In the genomic region with DNA sequence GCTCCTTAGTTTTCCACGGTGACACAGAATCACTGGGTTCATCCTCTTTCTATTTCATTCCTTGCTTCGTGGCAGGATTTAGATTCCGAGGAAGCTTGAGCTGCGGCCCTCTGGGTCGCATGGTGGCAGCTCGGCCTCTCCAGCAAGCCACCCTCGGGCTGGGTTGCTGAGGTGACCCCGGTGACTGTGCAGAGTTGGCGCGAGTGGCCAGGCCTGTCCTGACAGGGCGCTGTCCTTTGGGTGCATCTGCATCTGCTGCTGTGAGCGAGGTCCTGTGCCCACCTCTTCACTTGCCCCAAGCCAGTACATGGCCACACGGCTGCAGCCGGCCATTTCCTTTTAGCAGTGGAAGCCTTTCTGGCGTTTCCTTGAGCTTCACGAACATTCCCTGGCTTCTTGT, we compare ENCODE assay signal across 32 cellular contexts. TPM values are rescaled to one million over a fixed set of nuclear protein-coding genes. Genes with fewer than 3 reads are reported as not detected.
"Had no signal": no experiment of that assay in that cellular context is flagged by ENCODE, and none has a peak within 500 bp of the region (broad histone marks: within the 10 kb centered on the region; RNA-seq: fewer than 3 reads in every experiment).

No MANE protein-coding gene starts in this region.

- H3K4me3 ChIP-seq: adrenal gland, ascending aorta, body of pancreas, breast epithelium, cardiac muscle cell had no signal

- H3K9me3 ChIP-seq: adrenal gland, ascending aorta, body of pancreas had no signal

- H3K36me3 ChIP-seq: breast epithelium, cardiac muscle cell had no signal

- ATAC-seq: activated naive CD4-positive, alpha-beta T cell treated with anti-CD3 and anti-CD28 coated beads, Interleukin-2, amount 50 U/mL, for 72 hours; activated naive CD8-positive, alpha-beta T cell treated with anti-CD3 and anti-CD28 coated beads, Interleukin-2, amount 50 U/mL, for 24 hours; activated T-cell treated with anti-CD3 and anti-CD28 coated beads, Interleukin-2, amount 50 U/mL, for 4 hours; activated T-cell treated with anti-CD3 and anti-CD28 coated beads, Interleukin-2, amount 50 U/mL, for 72 hours; activated T-helper 17 cell treated with anti-CD3 and anti-CD28 coated beads, Interleukin-2, amount 50 U/mL, for 72 hours; body of pancreas had no signal

- DNase-seq: activated effector memory CD4-positive, alpha-beta T cell treated with anti-CD3 and anti-CD28 coated beads, Interleukin-2, amount 50 U/mL, for 16 hours; activated effector memory CD4-positive, alpha-beta T cell treated with Interleukin-2 at 50 U/mL for 16 hours; activated gamma-delta T cell; activated gamma-delta T cell treated with Interleukin-2 at 50 U/mL for 16 hours; activated naive CD4-positive, alpha-beta T cell; activated naive CD4-positive, alpha-beta T cell treated with anti-CD3 and anti-CD28 coated beads for 36 hours; activated naive CD4-positive, alpha-beta T cell treated with anti-CD3 and anti-CD28 coated beads, Interleukin-2, amount 10 ng/mL, durations not matched to agents 7 days and 5 days; activated naive CD4-positive, alpha-beta T cell treated with anti-CD3 and anti-CD28 coated beads, Interleukin-2, amount 50 U/mL, for 16 hours; activated naive CD4-positive, alpha-beta T cell treated with Interleukin-2 at 50 U/mL for 16 hours; activated naive CD8-positive, alpha-beta T cell treated with anti-CD3 and anti-CD28 coated beads for 36 hours; activated naive CD8-positive, alpha-beta T cell treated with anti-CD3 and anti-CD28 coated beads, Interleukin-2, amount 10 ng/mL, durations not matched to agents 7 days and 5 days; activated naive CD8-positive, alpha-beta T cell treated with anti-CD3 and anti-CD28 coated beads, Interleukin-2, amount 50 U/mL, for 24 hours; activated T-cell treated with anti-CD3 and anti-CD28 coated beads, Interleukin-2, amount 50 U/mL, for 1 hour; activated T-cell treated with anti-CD3 and anti-CD28 coated beads, Interleukin-2, amount 50 U/mL, for 24 hours; activated T-cell treated with anti-CD3 and anti-CD28 coated beads, Interleukin-2, amount 50 U/mL, for 4 hours; activated T-cell treated with anti-CD3 and anti-CD28 coated beads, Interleukin-2, amount 50 U/mL, for 48 hours; activated T-cell treated with anti-CD3 and anti-CD28 coated beads, Interleukin-2, amount 50 U/mL, for 72 hours; adrenal gland; amniotic stem cell; amygdala; anterior cingulate cortex; aorta; body of pancreas; brain microvascular endothelial cell; caudate nucleus; central memory CD4-positive, alpha-beta T cell; cerebellar nuclear complex had no signal

- H3K27me3 ChIP-seq: adrenal gland, ascending aorta, body of pancreas, brain microvascular endothelial cell, breast epithelium, cardiac muscle cell had no signal

- H3K27ac ChIP-seq: adrenal gland, ascending aorta, body of pancreas, brain microvascular endothelial cell, breast epithelium had no signal

- H3K4me1 ChIP-seq: adrenal gland, ascending aorta, body of pancreas, breast epithelium had no signal

RNA-seq across cellular contexts. Expression of a gene that starts 21.8 kb away (rescaled TPM):
- total RNA-seq: ascending aorta, body of pancreas had no signal
